26 cellular contexts compared by ENCODE assay signal in genomic region chr10:108014145-108014901, GRCh38.
DNase-seq lines count a peak whose midpoint lies in the region; ATAC-seq lines count a peak whose summit lies in the region.
"Had no signal": no experiment of that assay in that cellular context is flagged by ENCODE, and none has a peak within 500 bp of the region (broad histone marks: within the 10 kb centered on the region; RNA-seq: fewer than 3 reads in every experiment).

No MANE protein-coding gene starts in this region.

- H3K79me1 ChIP-seq in trophoblast cell (ENCODE audit: low read length) = no peaks in the 10 kb centered on the region

- in situ Hi-C loops in ACHN (cut with HindIII; ENCODE audit: low pct_ligation_motif_present, low pct_unique_long_range_greater_than_20kb, low sequenced_read_pairs) = no loop called here

- no peaks in the 10 kb centered on the region for H3K36me3 ChIP-seq in trophoblast cell (ENCODE audit: control insufficient read depth in 1 of 2, insufficient read depth in 2 of 2, low read length in 2 of 2)
- H3K36me3 ChIP-seq: pancreas, right atrium auricular region, spleen, thyroid gland had no signal

- H3K27ac ChIP-seq in trophoblast cell (ENCODE audit: low read depth, low read length) = no peak overlapping the region
- H3K27ac ChIP-seq: epithelial cell of prostate, pancreas, right atrium auricular region, spleen, thyroid gland had no signal

- no peak overlapping the region for H4K12ac ChIP-seq in trophoblast cell (ENCODE audit: low read depth, low read length)

- no peak overlapping the region for H2BK12ac ChIP-seq in trophoblast cell (ENCODE audit: low read length)

- H2BK120ac ChIP-seq in trophoblast cell (ENCODE audit: insufficient read depth, low read length, poor library complexity) = no peak overlapping the region

- no peak overlapping the region for H4K8ac ChIP-seq in trophoblast cell (ENCODE audit: low read depth, low read length)

- H2AFZ ChIP-seq in trophoblast cell (ENCODE audit: insufficient read depth, low read length, poor library complexity) = no peak overlapping the region

- DNase-seq in trophoblast cell (no peak), OCI-M1 (lab: John Stamatoyannopoulos, UW) (no peak), ACHN (no peak), NCI-H510A treated with DMSO at 0.1 percent for 48 hours (lab: John Stamatoyannopoulos, UW) (no peak)
- DNase-seq: activated naive CD8-positive, alpha-beta T cell treated with anti-CD3 and anti-CD28 coated beads, Interleukin-2, amount 50 U/mL, for 24 hours; CD4-positive, CD25-positive, alpha-beta regulatory T cell; DMS153; GDM1; GOT3; hippocampal formation; KG1; NCI-H1436; NCI-H526; pancreas; spleen; stimulated activated CD4-positive, alpha-beta T cell treated with anti-CD3 and anti-CD28 coated beads, Interleukin-4, amount 100 ng/mL, for 1 hour; stimulated activated naive CD4-positive, alpha-beta T cell; T-helper 9 cell; thyroid gland had no signal

- H4K91ac ChIP-seq in trophoblast cell (ENCODE audit: low read depth, low read length) = no peak overlapping the region

- no peak overlapping the region for H3K23ac ChIP-seq in trophoblast cell (ENCODE audit: low read length)

- peak; percentile 63 for ATAC-seq in GM19023 (IDR thresholded peaks at IDR 0.05; ENCODE audit: unreplicated experiment)
- ATAC-seq in GM21423 (IDR thresholded peaks at IDR 0.05; ENCODE audit: unreplicated experiment) = peak; percentile 57
- ATAC-seq in HG02852 (IDR thresholded peaks at IDR 0.05; ENCODE audit: unreplicated experiment) = peak; percentile 60
- peak; percentile 41 for ATAC-seq in HG03558 (IDR thresholded peaks at IDR 0.05; ENCODE audit: extremely low read depth, unreplicated experiment)
- ATAC-seq: activated naive CD8-positive, alpha-beta T cell treated with anti-CD3 and anti-CD28 coated beads, Interleukin-2, amount 50 U/mL, for 24 hours; pancreas; WTC11 had no signal

- no peak overlapping the region for H2BK5ac ChIP-seq in trophoblast cell (ENCODE audit: low read depth, low read length, poor library complexity)

- no peak overlapping the region for H3K4me3 ChIP-seq in trophoblast cell (ENCODE audit: low read depth, low read length)
- H3K4me3 ChIP-seq: pancreas, right atrium auricular region, spleen, thyroid gland had no signal

- H3K27me3 ChIP-seq in trophoblast cell (ENCODE audit: insufficient read depth, low read length) = no peaks in the 10 kb centered on the region
- H3K27me3 ChIP-seq: pancreas, right atrium auricular region, spleen, thyroid gland had no signal

- H3K4me1 ChIP-seq in trophoblast cell (ENCODE audit: control insufficient read depth in 1 of 2, insufficient read depth in 2 of 2, low read length in 2 of 2) = no peaks in the 10 kb centered on the region
- H3K4me1 ChIP-seq: pancreas, right atrium auricular region, spleen, thyroid gland had no signal

- H3K4ac ChIP-seq in trophoblast cell (ENCODE audit: low read depth, low read length) = no peak overlapping the region

- H3K9ac ChIP-seq in trophoblast cell (ENCODE audit: low read length) = no peak overlapping the region

- WGBS in trophoblast cell (ENCODE audit: extremely low coverage, insufficient coverage, insufficient read length) = no CpG with 5 or more reads among the region's 4 CpGs

- no peaks in the 10 kb centered on the region for H3K9me3 ChIP-seq in trophoblast cell (ENCODE audit: insufficient read depth, low read depth, low read length)
- H3K9me3 ChIP-seq: pancreas, thyroid gland had no signal

- H3K14ac ChIP-seq in trophoblast cell (ENCODE audit: low read length) = no peak overlapping the region

- no peak overlapping the region for H3K4me2 ChIP-seq in trophoblast cell (ENCODE audit: low read length)

- no peak overlapping the region for H2AK5ac ChIP-seq in trophoblast cell (ENCODE audit: low read length)

- H3K18ac ChIP-seq in trophoblast cell (ENCODE audit: low read length) = no peak overlapping the region

- H3K79me2 ChIP-seq in trophoblast cell (ENCODE audit: control insufficient read depth, insufficient read depth, low read length, poor library complexity) = no peaks in the 10 kb centered on the region
